In the genomic region with DNA sequence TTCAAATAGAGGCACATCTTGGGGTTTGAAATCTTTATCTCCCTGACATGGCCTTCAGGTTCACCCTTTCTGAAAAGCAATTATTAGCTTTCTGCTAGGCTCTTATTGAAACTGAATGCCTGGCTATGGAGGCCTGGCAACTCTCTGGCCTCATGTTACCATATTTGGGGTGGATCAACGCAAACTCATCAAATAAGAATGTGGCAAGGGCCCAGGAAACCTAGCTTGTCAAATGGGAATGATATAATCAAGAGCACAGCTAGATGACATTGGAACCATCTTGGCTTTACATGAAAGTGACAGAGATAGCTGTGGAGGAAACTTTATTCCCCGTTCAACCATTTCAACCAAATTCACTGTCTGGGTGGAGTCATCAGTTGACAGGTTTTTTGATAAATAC, we compare ENCODE assay signal across 21 cellular contexts.
A peak's percentile ranks its signal among the peaks of the same experiment; 100 is the strongest.
DNase-seq lines count a peak whose midpoint lies in the region; ATAC-seq and TF ChIP-seq lines count a peak whose summit lies in the region.
"Had no signal": no experiment of that assay in that cellular context is flagged by ENCODE, and none has a peak within 500 bp of the region (broad histone marks: within the 10 kb centered on the region; RNA-seq: fewer than 3 reads in every experiment).

No MANE protein-coding gene starts in this region.

- TF ChIP-seq CTCF in brain microvascular endothelial cell (IDR thresholded peaks at IDR 0.05; ENCODE audit: low read depth, low read length, missing control alignments), result no peak
- TF ChIP-seq CTCF in prostate gland (IDR thresholded peaks at IDR 0.05), result no peak

- intact Hi-C loops in prostate gland (cut with DNase I), result no loop called here

- peak; percentile 60 for DNase-seq in EL
- DNase-seq in M059J (ENCODE audit: low read depth), result peak; percentile 70
- peak; percentile 31 for DNase-seq in brain microvascular endothelial cell
- peak; percentile 26 for DNase-seq in kidney tubule cell (ENCODE audit: low spot score)
- DNase-seq in NCI-H774 (lab: John Stamatoyannopoulos, UW), result no peak
- no peak for DNase-seq in HPDE6-E6E7 (ENCODE audit: extremely low spot score)
- DNase-seq in prostate gland (ENCODE audit: low spot score), result no peak
- DNase-seq: activated CD8-positive, alpha-beta memory T cell treated with anti-CD3 and anti-CD28 coated beads, Interleukin-2, amount 50 U/mL, for 48 hours; activated CD8-positive, alpha-beta T cell treated with anti-CD3 and anti-CD28 coated beads for 36 hours; activated naive CD4-positive, alpha-beta T cell treated with anti-CD3 and anti-CD28 coated beads for 36 hours; body of pancreas; CD4-positive, alpha-beta memory T cell; left lung; NCI-H2029 treated with DMSO at 0.1 percent for 48 hours; NCI-H526; psoas muscle; SHP77; sigmoid colon; stimulated activated CD4-positive, alpha-beta T cell treated with anti-CD3 and anti-CD28 coated beads, Interleukin-4, amount 100 ng/mL, for 24 hours had no signal

- in situ Hi-C loops in brain microvascular endothelial cell (cut with HindIII; ENCODE audit: low pct_ligation_motif_present, low sequenced_read_pairs), result no loop called here

- no peaks in the 10 kb centered on the region for H3K4me1 ChIP-seq in prostate gland (replicated peaks)
- H3K4me1 ChIP-seq: body of pancreas, left lung, psoas muscle, tibial nerve had no signal

- H3K9me3 ChIP-seq in prostate gland, result no peaks in the 10 kb centered on the region
- H3K9me3 ChIP-seq: body of pancreas, left lung, psoas muscle, sigmoid colon, tibial nerve had no signal

- H3K4me3 ChIP-seq in brain microvascular endothelial cell (ENCODE audit: low read depth, low read length), result no peak overlapping the region
- no peak overlapping the region for H3K4me3 ChIP-seq in prostate gland
- H3K4me3 ChIP-seq: body of pancreas, left lung, psoas muscle, sigmoid colon, tibial nerve had no signal

- H3K27ac ChIP-seq in brain microvascular endothelial cell (no peak overlapping the region), prostate gland (no peak overlapping the region)
- H3K27ac ChIP-seq: body of pancreas, left lung, psoas muscle, sigmoid colon, tibial nerve had no signal

- no peak for ATAC-seq in HG02678 (IDR thresholded peaks at IDR 0.05; ENCODE audit: unreplicated experiment)
- ATAC-seq: activated CD8-positive, alpha-beta T cell treated with anti-CD3 and anti-CD28 coated beads for 36 hours; body of pancreas; left lung; psoas muscle had no signal

- WGBS in prostate gland, result 75% methylated on average over 2 of the region's 2 CpGs

- H3K36me3 ChIP-seq in brain microvascular endothelial cell (replicated peaks) (no peaks in the 10 kb centered on the region), prostate gland (no peaks in the 10 kb centered on the region)
- H3K36me3 ChIP-seq: left lung, sigmoid colon, tibial nerve had no signal

- no peaks in the 10 kb centered on the region for H3K27me3 ChIP-seq in brain microvascular endothelial cell (replicated peaks)
- no peaks in the 10 kb centered on the region for H3K27me3 ChIP-seq in prostate gland (replicated peaks; ENCODE audit: insufficient read depth)
- H3K27me3 ChIP-seq: body of pancreas, left lung, sigmoid colon, tibial nerve had no signal

- no peak for TF ChIP-seq POLR2A in prostate gland (IDR thresholded peaks at IDR 0.05)

Comparison
In these comparisons a context has a peak if more than half of its experiments do, and no peak if none do; other contexts are left out.
1. DNase-seq: peak in EL (single experiment), M059J (single experiment), brain microvascular endothelial cell (single experiment) and kidney tubule cell (single experiment); none in NCI-H774 (single experiment), HPDE6-E6E7 (single experiment) and prostate gland (single experiment).